In the genomic region with DNA sequence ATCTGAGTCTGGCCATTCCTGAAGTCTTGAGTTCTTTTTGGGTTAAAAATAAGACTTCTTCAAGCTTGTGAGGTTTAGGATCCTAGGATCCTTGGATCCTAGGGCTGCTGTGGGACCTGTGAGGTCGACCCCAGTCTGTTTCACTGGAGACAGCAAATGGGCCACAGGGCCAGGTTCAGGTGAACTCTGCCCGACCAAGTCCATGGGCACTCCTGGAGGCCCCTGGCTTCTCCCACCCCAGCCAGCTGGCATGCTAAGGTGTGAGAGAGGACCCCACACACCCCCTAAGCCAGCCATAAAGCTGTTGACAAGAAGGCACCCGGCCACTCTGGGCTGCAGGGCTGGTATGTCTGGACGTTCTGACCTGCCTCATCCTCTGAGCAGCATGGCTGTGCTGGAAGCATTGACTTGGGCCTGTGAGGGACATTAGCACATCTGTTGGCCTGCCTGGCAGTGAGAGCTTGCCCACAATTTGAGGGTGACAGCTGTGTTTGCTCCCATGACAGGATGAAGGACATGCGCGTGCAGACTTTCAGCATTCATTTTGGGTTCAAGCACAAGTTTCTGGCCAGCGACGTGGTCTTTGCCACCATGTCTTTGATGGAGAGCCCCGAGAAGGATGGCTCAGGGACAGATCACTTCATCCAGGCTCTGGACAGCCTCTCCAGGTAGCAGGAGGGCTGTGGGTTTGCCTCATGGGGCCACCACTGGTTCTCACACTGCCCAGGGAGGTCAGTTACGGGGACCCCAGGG, we compare ENCODE assay signal across 24 cellular contexts. TPM values are rescaled to one million over a fixed set of nuclear protein-coding genes. Genes with fewer than 3 reads are reported as not detected.
"Had no signal": no experiment of that assay in that cellular context is flagged by ENCODE, and none has a peak within 500 bp of the region (broad histone marks: within the 10 kb centered on the region; RNA-seq: fewer than 3 reads in every experiment).

No MANE protein-coding gene starts in this region.

- FAIRE-seq: colon, keratinocyte had no signal

- H3K4me3 Mint-ChIP-seq: dendritic cell treated with granulocyte-macrophage colony-stimulating factor and Interleukin-4, amounts not matched to agents 40 ng/mL and 50 ng/mL, for 4 days; effector memory CD8-positive, alpha-beta T cell; immature natural killer cell; memory B cell; natural killer cell treated with Interleukin-12 subunit alpha and Interleukin-12 subunit beta and Interleukin-15 and Interleukin-18, amount 100 ng/mL, for 72 hours; stimulated activated naive B cell treated with anti-CD40 and anti-IgM and Interleukin-4, amounts not matched to agents 10 μg/mL and 1 μg/mL and 100 μg/mL, for 72 hours; stimulated activated naive CD8-positive, alpha-beta T cell treated with anti-CD3 and anti-CD28 coated beads, Interleukin-15, amount 100 ng/mL, for 72 hours had no signal

- H3K27me3 Mint-ChIP-seq: dendritic cell treated with granulocyte-macrophage colony-stimulating factor and Interleukin-4, amounts not matched to agents 40 ng/mL and 50 ng/mL, for 4 days; effector memory CD8-positive, alpha-beta T cell; memory B cell; natural killer cell treated with Interleukin-12 subunit alpha and Interleukin-12 subunit beta and Interleukin-15 and Interleukin-18, amount 100 ng/mL, for 72 hours; stimulated activated naive B cell treated with anti-CD40 and anti-IgM and Interleukin-4, amounts not matched to agents 10 μg/mL and 1 μg/mL and 100 μg/mL, for 72 hours; stimulated activated naive CD8-positive, alpha-beta T cell treated with anti-CD3 and anti-CD28 coated beads, Interleukin-15, amount 100 ng/mL, for 72 hours had no signal

- DNase-seq: effector memory CD8-positive, alpha-beta T cell; gastrocnemius medialis; immature natural killer cell; left lung; lower lobe of right lung; midbrain; spleen; stimulated activated CD4-positive, alpha-beta T cell treated with anti-CD3 and anti-CD28 coated beads, Interleukin-15, amount 100 ng/mL, for 24 hours; stimulated activated CD4-positive, alpha-beta T cell treated with anti-CD3 and anti-CD28 coated beads, Interleukin-1b, Interleukin-23, amount 100 ng/mL, for 48 hours; stimulated activated CD4-positive, alpha-beta T cell treated with anti-CD3 and anti-CD28 coated beads, Interleukin-4, amount 100 ng/mL, for 24 hours; stimulated activated naive B cell treated with anti-CD40 and anti-IgM and Interleukin-4, amounts not matched to agents 10 μg/mL and 1 μg/mL and 100 μg/mL, for 72 hours; stimulated activated naive CD8-positive, alpha-beta T cell treated with anti-CD3 and anti-CD28 coated beads, Interleukin-15, amount 100 ng/mL, for 72 hours; testis; upper lobe of right lung had no signal

- H3K4me1 ChIP-seq: esophagus muscularis mucosa, gastrocnemius medialis, left lung, lower lobe of right lung, spleen, testis, tibial nerve, upper lobe of right lung had no signal

- H3K9me3 Mint-ChIP-seq: dendritic cell treated with granulocyte-macrophage colony-stimulating factor and Interleukin-4, amounts not matched to agents 40 ng/mL and 50 ng/mL, for 4 days; effector memory CD8-positive, alpha-beta T cell; immature natural killer cell; memory B cell; natural killer cell treated with Interleukin-12 subunit alpha and Interleukin-12 subunit beta and Interleukin-15 and Interleukin-18, amount 100 ng/mL, for 72 hours; stimulated activated naive B cell treated with anti-CD40 and anti-IgM and Interleukin-4, amounts not matched to agents 10 μg/mL and 1 μg/mL and 100 μg/mL, for 72 hours had no signal

- ATAC-seq: effector memory CD8-positive, alpha-beta T cell; gastrocnemius medialis; left lung; lower lobe of right lung; sciatic nerve; stimulated activated naive B cell treated with anti-CD40 and anti-IgM and Interleukin-4, amounts not matched to agents 10 μg/mL and 1 μg/mL and 100 μg/mL, for 72 hours; stimulated activated naive CD8-positive, alpha-beta T cell treated with anti-CD3 and anti-CD28 coated beads, Interleukin-15, amount 100 ng/mL, for 72 hours had no signal

- H3K4me3 ChIP-seq: esophagus muscularis mucosa, gastrocnemius medialis, left lung, lower lobe of right lung, spleen, testis, tibial nerve, upper lobe of right lung had no signal

- H3K27ac ChIP-seq: epithelial cell of prostate, esophagus muscularis mucosa, gastrocnemius medialis, left lung, lower lobe of right lung, spleen, testis, tibial nerve, upper lobe of right lung had no signal

- H3K36me3 ChIP-seq: esophagus muscularis mucosa, gastrocnemius medialis, left lung, lower lobe of right lung, tibial nerve, upper lobe of right lung had no signal

- H3K36me3 Mint-ChIP-seq: memory B cell had no signal

- H3K9me3 ChIP-seq: esophagus muscularis mucosa, gastrocnemius medialis, left lung, lower lobe of right lung, testis, tibial nerve, upper lobe of right lung had no signal

- H3K27me3 ChIP-seq: esophagus muscularis mucosa, gastrocnemius medialis, left lung, spleen, testis, tibial nerve, upper lobe of right lung had no signal

- H3K27ac Mint-ChIP-seq: dendritic cell treated with granulocyte-macrophage colony-stimulating factor and Interleukin-4, amounts not matched to agents 40 ng/mL and 50 ng/mL, for 4 days; effector memory CD8-positive, alpha-beta T cell; immature natural killer cell; memory B cell; natural killer cell treated with Interleukin-12 subunit alpha and Interleukin-12 subunit beta and Interleukin-15 and Interleukin-18, amount 100 ng/mL, for 72 hours; stimulated activated naive B cell treated with anti-CD40 and anti-IgM and Interleukin-4, amounts not matched to agents 10 μg/mL and 1 μg/mL and 100 μg/mL, for 72 hours had no signal

RNA-seq across cellular contexts. Expression of a gene that starts 16.0 kb away (rescaled TPM):
- total RNA-seq: fibroblast of villous mesenchyme; natural killer cell treated with Interleukin-12 subunit alpha and Interleukin-12 subunit beta and Interleukin-15 and Interleukin-18, amount 100 ng/mL, for 72 hours had no signal
- polyA plus RNA-seq: keratinocyte had no signal

RNA-seq across cellular contexts. Expression of a gene that starts 28.5 kb away (rescaled TPM):
- total RNA-seq: sciatic nerve had no signal
